ENCODE assay signal across 1 cellular context in the genomic region with DNA sequence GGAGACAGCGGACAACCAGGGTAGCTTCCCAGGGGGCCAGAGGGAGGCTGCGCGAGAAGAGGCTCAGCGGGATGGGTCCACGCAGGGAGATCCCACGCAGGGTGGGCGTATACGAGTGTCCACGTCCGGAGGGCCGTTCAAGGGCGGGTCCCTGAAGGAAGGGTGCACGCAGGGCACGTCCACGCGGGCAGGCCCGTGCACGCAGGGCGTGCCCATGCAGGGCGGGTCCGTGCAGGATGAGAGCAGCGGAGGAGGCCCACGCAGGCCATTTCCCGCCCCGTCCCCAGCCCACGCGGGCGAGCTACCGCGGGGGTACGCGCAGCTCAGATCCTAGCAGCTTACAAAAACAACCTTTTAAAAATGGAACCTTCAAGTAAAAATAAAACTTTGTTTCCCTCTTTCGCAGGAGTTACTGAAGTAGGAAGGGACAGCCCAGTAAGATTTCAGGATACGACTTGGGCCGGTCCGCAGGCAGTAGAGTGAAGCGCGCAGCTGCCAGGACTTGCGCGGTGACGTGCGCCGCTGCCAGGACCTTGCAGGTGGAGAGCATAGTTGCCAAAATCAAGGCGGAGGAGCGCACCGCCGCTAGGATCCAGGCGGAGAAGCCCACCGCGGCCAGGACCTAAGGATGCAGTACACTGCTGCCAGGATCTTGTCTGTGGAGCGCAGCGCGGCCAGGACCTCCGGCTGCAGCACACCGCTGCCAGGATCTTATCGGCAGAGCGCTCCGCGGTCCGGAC.
A peak's percentile ranks its signal among the peaks of the same experiment; 100 is the strongest.
TF ChIP-seq lines count a peak whose summit lies in the region.

No MANE protein-coding gene starts in this region.

TF ChIP-seq in IMR-90, 13 proteins besides CTCF, POLR2A, EP300 and RAD21:
- TF ChIP-seq CHD1 (IDR thresholded peaks at IDR 0.05; ENCODE audit: low read depth, low read length) (no peak), SMC3 (IDR thresholded peaks at IDR 0.05; ENCODE audit: low read depth, low read length) (no peak), MXI1 (IDR thresholded peaks at IDR 0.05; ENCODE audit: borderline replicate concordance, low read depth, low read length) (0 out of 2 replicates have a peak, but pooled peaks have one; percentile 6), RCOR1 (IDR thresholded peaks at IDR 0.05; ENCODE audit: insufficient replicate concordance, low read length) (no peak), BHLHE40 (IDR thresholded peaks at IDR 0.05; ENCODE audit: low read depth, low read length) (peak; percentile 49; the same call in 1 of the 2 replicates)
- TF ChIP-seq, protein P1, sequence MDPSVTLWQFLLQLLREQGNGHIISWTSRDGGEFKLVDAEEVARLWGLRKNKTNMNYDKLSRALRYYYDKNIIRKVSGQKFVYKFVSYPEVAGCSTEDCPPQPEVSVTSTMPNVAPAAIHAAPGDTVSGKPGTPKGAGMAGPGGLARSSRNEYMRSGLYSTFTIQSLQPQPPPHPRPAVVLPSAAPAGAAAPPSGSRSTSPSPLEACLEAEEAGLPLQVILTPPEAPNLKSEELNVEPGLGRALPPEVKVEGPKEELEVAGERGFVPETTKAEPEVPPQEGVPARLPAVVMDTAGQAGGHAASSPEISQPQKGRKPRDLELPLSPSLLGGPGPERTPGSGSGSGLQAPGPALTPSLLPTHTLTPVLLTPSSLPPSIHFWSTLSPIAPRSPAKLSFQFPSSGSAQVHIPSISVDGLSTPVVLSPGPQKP (IDR thresholded peaks at IDR 0.05; ENCODE audit: borderline replicate concordance, low read depth, low read length): no peak
- TF ChIP-seq, protein P2, sequence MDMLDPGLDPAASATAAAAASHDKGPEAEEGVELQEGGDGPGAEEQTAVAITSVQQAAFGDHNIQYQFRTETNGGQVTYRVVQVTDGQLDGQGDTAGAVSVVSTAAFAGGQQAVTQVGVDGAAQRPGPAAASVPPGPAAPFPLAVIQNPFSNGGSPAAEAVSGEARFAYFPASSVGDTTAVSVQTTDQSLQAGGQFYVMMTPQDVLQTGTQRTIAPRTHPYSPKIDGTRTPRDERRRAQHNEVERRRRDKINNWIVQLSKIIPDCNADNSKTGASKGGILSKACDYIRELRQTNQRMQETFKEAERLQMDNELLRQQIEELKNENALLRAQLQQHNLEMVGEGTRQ (IDR thresholded peaks at IDR 0.05; ENCODE audit: low read depth, low read length): peak; percentile 37
